In the genomic region with DNA sequence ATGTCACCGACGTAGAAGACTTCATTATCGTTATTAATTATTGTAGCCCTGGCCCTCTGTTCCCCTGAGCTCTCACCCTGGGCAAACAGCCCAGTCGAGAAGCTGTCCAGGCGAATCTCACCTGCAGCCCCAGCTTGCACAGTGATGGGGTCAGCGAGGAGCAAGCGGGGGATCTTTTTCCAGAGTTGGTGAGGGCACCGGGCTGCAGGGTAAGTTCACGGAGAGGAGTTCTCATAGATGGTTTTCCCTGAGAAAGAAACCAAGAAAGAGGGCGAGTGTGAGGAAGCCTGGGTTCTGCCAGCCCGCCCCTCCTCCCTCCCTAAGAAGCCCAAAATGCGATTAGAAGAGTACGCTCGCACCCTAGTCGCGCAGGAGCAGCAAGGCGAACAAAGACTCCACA, we compare ENCODE assay signal across 8 cellular contexts. TPM values are rescaled to one million over a fixed set of nuclear protein-coding genes. Genes with fewer than 3 reads are reported as not detected.
DNase-seq lines count a peak whose midpoint lies in the region; ATAC-seq and TF ChIP-seq lines count a peak whose summit lies in the region.

No MANE protein-coding gene starts in this region.

- peak overlapping the region; percentile 89 to 99 (median 93) for H3K4me3 Mint-ChIP-seq in CD8-positive, alpha-beta memory T cell
- H3K4me3 Mint-ChIP-seq in brain, result peak overlapping the region; percentile 90 to 93 (median 91)

- no peaks in the 10 kb centered on the region for H3K9me3 Mint-ChIP-seq in CD8-positive, alpha-beta memory T cell
- no peaks in the 10 kb centered on the region for H3K9me3 Mint-ChIP-seq in brain

- H3K4me1 Mint-ChIP-seq in CD8-positive, alpha-beta memory T cell, result peaks cover 19 to 25% (median 24%) of the 10 kb centered on the region in 3 donors
- peaks cover 26% of the 10 kb centered on the region for H3K4me1 Mint-ChIP-seq in brain

- CTCF ChIA-PET in CD8-positive, alpha-beta memory T cell (lab: Charles Lee), result interaction anchor here (2.4 kb wide), 1 partner anchor 28 kb away, joined by 10 read pairs; the partner anchor contains the start of gene PIGS

- H3K4me1 ChIP-seq in CD8-positive, alpha-beta memory T cell (ENCODE audit: insufficient read depth, low read length), result peaks cover 5% of the 10 kb centered on the region
- H3K4me1 ChIP-seq in HUES6 (ENCODE audit: control insufficient read depth, insufficient read depth, low read length), result peaks cover 11% of the 10 kb centered on the region; the same call in 1 of the 2 replicates
- peaks cover 0 to 9% of the 10 kb centered on the region in 2 donors for H3K4me1 ChIP-seq in muscle layer of duodenum (ENCODE audit: control insufficient read depth in 1 of 2, insufficient read depth in 2 of 2, low read length in 2 of 2)

- peak overlapping the region; percentile 86 for H3K4me3 ChIP-seq in CD8-positive, alpha-beta memory T cell (ENCODE audit: low read length)
- H3K4me3 ChIP-seq in HUES6 (ENCODE audit: low read depth, low read length) (peak overlapping the region; percentile 82), muscle layer of duodenum (ENCODE audit: low read depth in 1 of 2, low read length in 2 of 2) (peak overlapping the region; percentile 62 to 88)

- no peaks in the 10 kb centered on the region for H3K9me3 ChIP-seq in CD8-positive, alpha-beta memory T cell (ENCODE audit: low read length)
- no peaks in the 10 kb centered on the region for H3K9me3 ChIP-seq in HUES6 (ENCODE audit: control insufficient read depth, insufficient read depth, low read depth, low read length)
- H3K9me3 ChIP-seq in muscle layer of duodenum (ENCODE audit: control insufficient read depth in 1 of 2, low read length in 2 of 2), result no peaks in the 10 kb centered on the region

- H3K27me3 ChIP-seq in CD8-positive, alpha-beta memory T cell (ENCODE audit: insufficient read depth, low read length, poor library complexity, severe bottlenecking), result no peaks in the 10 kb centered on the region
- H3K27me3 ChIP-seq in HUES6 (ENCODE audit: control insufficient read depth, insufficient read depth, low read length) (no peaks in the 10 kb centered on the region), muscle layer of duodenum (ENCODE audit: low read depth, low read length) (no peaks in the 10 kb centered on the region)

- H3K36me3 Mint-ChIP-seq in CD8-positive, alpha-beta memory T cell, result peaks cover 0 to 5% (median 0%) of the 10 kb centered on the region in 3 donors
- H3K36me3 Mint-ChIP-seq in brain, result peaks cover 4% of the 10 kb centered on the region

- peak overlapping the region; percentile 93 for H3K9ac ChIP-seq in HUES6 (ENCODE audit: low read length)

- no peaks in the 10 kb centered on the region for H3K36me3 ChIP-seq in CD8-positive, alpha-beta memory T cell (ENCODE audit: insufficient read depth, low read length)
- H3K36me3 ChIP-seq in HUES6 (ENCODE audit: control insufficient read depth, insufficient read depth, low read length), result peaks cover 20% of the 10 kb centered on the region
- peaks cover 0 to 3% of the 10 kb centered on the region in 2 donors for H3K36me3 ChIP-seq in muscle layer of duodenum (ENCODE audit: control insufficient read depth in 1 of 2, insufficient read depth in 2 of 2, low read length in 2 of 2)

- no peak for TF ChIP-seq CTCF in brain (conservative IDR thresholded peaks at IDR 0.05)

- H3K27me3 Mint-ChIP-seq in CD8-positive, alpha-beta memory T cell, result no peaks in the 10 kb centered on the region
- H3K27me3 Mint-ChIP-seq in brain, result peaks cover 5% of the 10 kb centered on the region

- DNase-seq in CD8-positive, alpha-beta memory T cell, result no peak
- DNase-seq in NCI-H1930 (lab: John Stamatoyannopoulos, UW), result no peak
- no peak for DNase-seq in stimulated activated CD4-positive, alpha-beta T cell treated with anti-CD3 and anti-CD28 coated beads, Interleukin-12 subunit alpha, Interleukin-12 subunit beta, amount 100 ng/mL, for 4 hours

- peak overlapping the region; percentile 99 for H3K27ac ChIP-seq in CD8-positive, alpha-beta memory T cell (ENCODE audit: low read depth, low read length)
- H3K27ac ChIP-seq in HUES6 (ENCODE audit: low read depth, low read length), result peak overlapping the region; percentile 70
- H3K27ac ChIP-seq in muscle layer of duodenum (ENCODE audit: low read length), result no peak overlapping the region

- POLR2A ChIA-PET in CD8-positive, alpha-beta memory T cell (lab: Charles Lee), result interaction anchor here (1.6 to 3.4 kb wide), 2 partner anchors 22 to 26 kb away, joined by 10 to 39 read pairs; partner anchors contain the start of genes ALDOC and PIGS

- no peak for ATAC-seq in HG02678 (IDR thresholded peaks at IDR 0.05; ENCODE audit: unreplicated experiment)
- ATAC-seq in HG03045 (IDR thresholded peaks at IDR 0.05; ENCODE audit: unreplicated experiment), result no peak

- H3K27ac Mint-ChIP-seq in CD8-positive, alpha-beta memory T cell, result peak overlapping the region; percentile 95 to 100 (median 98)
- peak overlapping the region; percentile 72 to 94 (median 79) for H3K27ac Mint-ChIP-seq in brain

RNA-seq across cellular contexts. Expression of gene SPAG5, which starts 0.4 kb away (rescaled TPM):
- total RNA-seq in CD8-positive, alpha-beta memory T cell, result 10 to 100 TPM; 77.8 to 79.7 TPM
- 3.5 TPM for polyA plus RNA-seq in CD8-positive, alpha-beta memory T cell
- polyA plus RNA-seq in brain (ENCODE audit: insufficient read depth, low read depth, low replicate concordance), result 60.3 TPM

RNA-seq across cellular contexts. Expression of gene RSKR, which starts 15.6 kb away (rescaled TPM):
- 10 to 100 TPM; 18.4 to 19.3 TPM for total RNA-seq in CD8-positive, alpha-beta memory T cell
- polyA plus RNA-seq in CD8-positive, alpha-beta memory T cell, result 0.22 TPM
- 2.7 TPM for polyA plus RNA-seq in brain (ENCODE audit: insufficient read depth, low read depth, low replicate concordance)

RNA-seq across cellular contexts. Expression of gene ALDOC, which starts 21.7 kb away (rescaled TPM):
- total RNA-seq in CD8-positive, alpha-beta memory T cell, result 10 to 100 TPM; 12.8 to 13.6 TPM
- polyA plus RNA-seq in CD8-positive, alpha-beta memory T cell, result 58.2 TPM
- polyA plus RNA-seq in brain (ENCODE audit: insufficient read depth, low read depth, low replicate concordance), result 570 TPM

RNA-seq across cellular contexts. Expression of gene PIGS, which starts 27.1 kb away (rescaled TPM):
- 10 to 100 TPM; 48.7 to 50.0 TPM for total RNA-seq in CD8-positive, alpha-beta memory T cell
- polyA plus RNA-seq in CD8-positive, alpha-beta memory T cell, result 61.0 TPM
- 76.9 TPM for polyA plus RNA-seq in brain (ENCODE audit: insufficient read depth, low read depth, low replicate concordance)

RNA-seq across cellular contexts. Expression of gene UNC119, which starts 46.0 kb away (rescaled TPM):
- 10 to 100 TPM; 28.9 to 29.1 TPM for total RNA-seq in CD8-positive, alpha-beta memory T cell
- polyA plus RNA-seq in CD8-positive, alpha-beta memory T cell, result 21.9 TPM
- polyA plus RNA-seq in brain (ENCODE audit: insufficient read depth, low read depth, low replicate concordance), result 26.8 TPM

Comparison
In these comparisons a context has a peak if more than half of its experiments do, and no peak if none do; other contexts are left out.
1. RNA of gene SPAG5, which starts 0.4 kb away (polyA plus RNA-seq): 60.3 TPM in brain (single experiment); 3.5 TPM in CD8-positive, alpha-beta memory T cell (single experiment); every median in the first group is over 10 times any median in the second.
2. Peak in every context shown above with its lines, with median percentiles within 50 percentile points of each other: H3K4me3 ChIP-seq.